Comparison of ENCODE assay signal across 8 cellular contexts in genomic region chr12:31317471-31318397, GRCh38. TPM values are rescaled to one million over a fixed set of nuclear protein-coding genes. Genes with fewer than 3 reads are reported as not detected.
A peak's percentile ranks its signal among the peaks of the same experiment; 100 is the strongest.
DNase-seq lines count a peak whose midpoint lies in the region; ATAC-seq, FAIRE-seq and TF ChIP-seq lines count a peak whose summit lies in the region.

No MANE protein-coding gene starts in this region.

- peak overlapping the region; percentile 73 for H3K4me2 ChIP-seq in K562 (ENCODE audit: insufficient read depth, low read length)

- peaks cover 99% of the 10 kb centered on the region for H3K79me2 ChIP-seq in K562 (ENCODE audit: control insufficient read depth, insufficient read depth, low read length)

- in situ Hi-C loops in KBM-7 (cut with MboI; ENCODE audit: low pct_unique_long_range_greater_than_20kb, low sequenced_read_pairs) (no loop called here), K562 (cut with MboI) (no loop called here)

- peaks cover 3 to 41% of the 10 kb centered on the region in 2 experiments for H3K4me1 ChIP-seq in K562 (replicated peaks in 1 of 2; ENCODE audit: control insufficient read depth in 2 of 2, insufficient read depth in 2 of 2, low read length in 2 of 2)
- peaks cover 58% of the 10 kb centered on the region for H3K4me1 ChIP-seq in lower lobe of right lung

- H3K9me3 ChIP-seq in K562 (replicated peaks; ENCODE audit: control insufficient read depth, insufficient read depth, low read depth, low read length) (no peaks in the 10 kb centered on the region), lower lobe of right lung (no peaks in the 10 kb centered on the region)

- H3K27me3 ChIP-seq in K562 (ENCODE audit: control insufficient read depth in 2 of 2, insufficient read depth in 2 of 2, low read length in 2 of 2) = no peaks in the 10 kb centered on the region
- no peaks in the 10 kb centered on the region for H3K27me3 ChIP-seq in lower lobe of right lung (ENCODE audit: low read depth)

- peak overlapping the region in 1 of 2 experiments; percentile 47; a peak in 3 of 4 replicates for H3K9ac ChIP-seq in K562 (ENCODE audit: insufficient read depth in 1 of 2, low read depth in 2 of 2, low read length in 2 of 2)

- H3K27ac ChIP-seq in K562 (ENCODE audit: extremely low read depth, low read depth, low read length) (peak overlapping the region; percentile 14), lower lobe of right lung (peak overlapping the region; percentile 54)

- ATAC-seq in K562 (peak; percentile 10), lower lobe of right lung (peak in 1 of 2 donors; percentile 48), GM18868 (IDR thresholded peaks at IDR 0.05; ENCODE audit: unreplicated experiment) (no peak), GM21515 (IDR thresholded peaks at IDR 0.05; ENCODE audit: unreplicated experiment) (no peak)

- FAIRE-seq in K562 (lab: Jason Lieb, UNC) = no peak

- no peak overlapping the region for H2AFZ ChIP-seq in K562 (ENCODE audit: low read depth, low read length)

- TF ChIP-seq RAD21 in K562 (CRISPR knock-in tag; conservative IDR thresholded peaks at IDR 0.05 in 1 of 2, IDR thresholded peaks at IDR 0.05 in 1 of 2) = no peak

- TF ChIP-seq CTCF in K562 (IDR thresholded peaks at IDR 0.05 in 2 of 3, conservative IDR thresholded peaks at IDR 0.05 in 1 of 3; ENCODE audit: insufficient read depth in 2 of 3, low read depth in 1 of 3, low read length in 3 of 3) = no peak
- TF ChIP-seq CTCF in lower lobe of right lung (IDR thresholded peaks at IDR 0.05) = no peak

- no peak for TF ChIP-seq EP300 in K562 (IDR thresholded peaks at IDR 0.05; ENCODE audit: low read length)

- peak overlapping the region; percentile 0 for H3K4me3 ChIP-seq in K562
- H3K4me3 ChIP-seq in lower lobe of right lung = peak overlapping the region; percentile 45

- CTCF ChIA-PET in K562 (lab: Yijun Ruan, JAX; ENCODE audit: low intra/inter-chr PET ratio) = interaction anchor here (0.6 kb wide), 1 partner anchor 1595 kb away, joined by 3 read pairs; no protein-coding TSS in a partner anchor

- 12% methylated on average over 8 of the region's 8 CpGs for WGBS in K562 (ENCODE audit: insufficient coverage, low coverage, missing lambda C conversion rate)

- TF ChIP-seq POLR2A in K562 (conservative IDR thresholded peaks at IDR 0.05) = no peak

- POLR2A ChIA-PET in K562 (lab: Yijun Ruan, JAX) = interaction anchor here (1.4 kb wide), 1 partner anchor 10 kb away, joined by 4 read pairs; no protein-coding TSS in a partner anchor

- intact Hi-C loops in K562 (cut with micrococcal nuclease) (no loop called here), lower lobe of right lung (cut with DNase I) (no loop called here), posterior cingulate gyrus (cut with DNase I) (no loop called here)

- H3K36me3 ChIP-seq in K562 (ENCODE audit: control insufficient read depth, insufficient read depth, low read length) (peaks cover 20% of the 10 kb centered on the region; the same call in 2 of the 3 replicates), lower lobe of right lung (no peaks in the 10 kb centered on the region)

- H4K20me1 ChIP-seq in K562 (replicated peaks; ENCODE audit: control insufficient read depth, insufficient read depth, low read length) = peaks cover 50% of the 10 kb centered on the region

- no peaks in the 10 kb centered on the region for H3K9me1 ChIP-seq in K562 (ENCODE audit: control insufficient read depth, insufficient read depth, low read length)

- DNase-seq in GDM1 (lab: John Stamatoyannopoulos, UW) (peak; percentile 8), KBM-7 (peak; percentile 62), K562 (ENCODE audit: extremely low read depth in 1 of 4, low spot score in 3 of 4) (no peak), lower lobe of right lung (no peak), NCI-H524 (lab: John Stamatoyannopoulos, UW) (no peak), posterior cingulate gyrus (no peak)

- no TSS peak for BruUV-seq in K562 (replicated peaks; lab: Mats Ljungman, UMichigan)

TF ChIP-seq in K562, 482 proteins besides CTCF, POLR2A, EP300 and RAD21 (continues in another document):
- TF ChIP-seq ETS1 (conservative IDR thresholded peaks at IDR 0.05; ENCODE audit: control insufficient read depth, low read depth, low read length) = no peak
- peak; percentile 40; the same call in 1 of the 2 replicates for TF ChIP-seq ZEB2 (IDR thresholded peaks at IDR 0.05)
- no peak for TF ChIP-seq ZNF444 (CRISPR knock-in tag; IDR thresholded peaks at IDR 0.05)
- no peak for TF ChIP-seq HIVEP1 (CRISPR knock-in tag; IDR thresholded peaks at IDR 0.05)
- no peak for TF ChIP-seq TFAP4 (CRISPR knock-in tag; IDR thresholded peaks at IDR 0.05; ENCODE audit: borderline replicate concordance)
- no peak for TF ChIP-seq BCLAF1 (IDR thresholded peaks at IDR 0.05; ENCODE audit: borderline replicate concordance in 1 of 2, control insufficient read depth in 1 of 2, low read depth in 2 of 2, low read length in 1 of 2)
- TF ChIP-seq NFIC (IDR thresholded peaks at IDR 0.05) = no peak
- TF ChIP-seq MCM5 (IDR thresholded peaks at IDR 0.05; ENCODE audit: low read depth) = no peak
- no peak for TF ChIP-seq CGGBP1 (CRISPR knock-in tag; IDR thresholded peaks at IDR 0.05)

RNA-seq across cellular contexts. Expression of gene SINHCAF, which starts 8.2 kb away (rescaled TPM):
- 40.4 and 89.7 TPM in 2 replicates for total RNA-seq in K562 (2011; cell fraction: chromatin; rRNA removed; ENCODE audit: low replicate concordance)
- total RNA-seq in K562 (2011; cell fraction: nucleolus; rRNA removed) = 29.2 and 31.7 TPM in 2 replicates
- 62.3 and 112 TPM in 2 replicates for total RNA-seq in K562 (2011; cell fraction: nucleoplasm; rRNA removed)
- total RNA-seq in K562 (2014; rRNA removed) = 57.6 and 73.2 TPM in 2 replicates
- 118 and 135 TPM in 2 replicates for total RNA-seq in K562 (2014; rRNA removed; fragmentation: Illumina TruSeq; extraction: Trizol)
- 75.4 and 94.6 TPM in 2 replicates for total RNA-seq in K562 (2015; rRNA removed; fragmentation: Illumina TruSeq; extraction: Trizol)
- 99.3 and 110 TPM in 2 replicates for total RNA-seq in K562 (2021)
- 83.8 and 100 TPM in 2 replicates for polyA plus RNA-seq in K562 (2011; rRNA removed)
- 17.5 and 41.7 TPM in 2 replicates for polyA plus RNA-seq in K562 (2011; cell fraction: cytosol; rRNA removed)
- polyA plus RNA-seq in K562 (2011; cell fraction: nucleus; rRNA removed) = 24.2 and 26.2 TPM in 2 replicates
- polyA plus RNA-seq in K562 (2012) = 45.8 and 57.9 TPM in 2 replicates
- 157 and 185 TPM in 2 replicates for polyA plus RNA-seq in K562 (2014; fragmentation: Illumina TruSeq; extraction: Trizol)
- polyA plus RNA-seq in K562 (2014; fragmentation: Nextera tagmentation; extraction: Ambion mirVana) = 100 to 1,000 TPM; 141 to 165 TPM
- polyA plus RNA-seq in K562 (2014; rRNA removed) = 76.8 and 105 TPM in 2 replicates
- 70.8 and 77.5 TPM in 2 replicates for polyA minus RNA-seq in K562 (2011; rRNA and poly(A)+ RNA removed)
- polyA minus RNA-seq in K562 (2011; cell fraction: cytosol; rRNA and poly(A)+ RNA removed) = 42.1 and 62.9 TPM in 2 replicates
- polyA minus RNA-seq in K562 (2011; cell fraction: nucleus; rRNA and poly(A)+ RNA removed) = 29.1 and 38.5 TPM in 2 replicates
- total RNA-seq in lower lobe of right lung = 45.2 TPM

Comparison
In these comparisons a context has a peak if more than half of its experiments do, and no peak if none do; other contexts are left out.
1. DNase-seq: peak in GDM1 (single experiment) and KBM-7 (single experiment); none in K562 (0 of 4), lower lobe of right lung (single experiment), NCI-H524 (0 of 2) and posterior cingulate gyrus (0 of 10).